Comparison of ENCODE assay signal across 17 cellular contexts in genomic region chr6:167415441-167415961, GRCh38.
DNase-seq lines count a peak whose midpoint lies in the region; ATAC-seq, FAIRE-seq and TF ChIP-seq lines count a peak whose summit lies in the region.
"Had no signal": no experiment of that assay in that cellular context is flagged by ENCODE, and none has a peak within 500 bp of the region (broad histone marks: within the 10 kb centered on the region; RNA-seq: fewer than 3 reads in every experiment).

No MANE protein-coding gene starts in this region.

- in situ Hi-C loops in HepG2 (cut with HindIII; ENCODE audit: extremely low pct_ligation_motif_present, low pct_unique_long_range_greater_than_20kb): no loop called here

- H3K27ac Mint-ChIP-seq in GM23338 (no peak overlapping the region), WTC11 (no peak overlapping the region)
- no peak overlapping the region for H3K27ac Mint-ChIP-seq in stimulated activated effector memory CD8-positive, alpha-beta T cell treated with anti-CD3 and anti-CD28 coated beads, Interleukin-12 subunit alpha, Interleukin-12 subunit beta, amount 100 ng/mL, for 72 hours
- no peak overlapping the region for H3K27ac Mint-ChIP-seq in activated CD4-positive, alpha-beta memory T cell treated with anti-CD3 and anti-CD28 coated beads for 36 hours
- H3K27ac Mint-ChIP-seq: B cell; CD4-positive, alpha-beta T cell had no signal

- no peaks in the 10 kb centered on the region for H3F3A ChIP-seq in GM23338 (replicated peaks; ENCODE audit: low read depth)

- no peak overlapping the region for H3K27ac ChIP-seq in GM23338 (ENCODE audit: low read depth)
- H3K27ac ChIP-seq in HepG2 (ENCODE audit: extremely low read length, insufficient read depth, low read length): no peak overlapping the region
- H3K27ac ChIP-seq: HL-60 had no signal

- H3K4me1 Mint-ChIP-seq in GM23338: peaks cover 18% of the 10 kb centered on the region
- H3K4me1 Mint-ChIP-seq in WTC11: peaks cover 27% of the 10 kb centered on the region
- no peaks in the 10 kb centered on the region for H3K4me1 Mint-ChIP-seq in stimulated activated effector memory CD8-positive, alpha-beta T cell treated with anti-CD3 and anti-CD28 coated beads, Interleukin-12 subunit alpha, Interleukin-12 subunit beta, amount 100 ng/mL, for 72 hours
- H3K4me1 Mint-ChIP-seq in activated CD4-positive, alpha-beta memory T cell treated with anti-CD3 and anti-CD28 coated beads for 36 hours (ENCODE audit: low read depth): no peaks in the 10 kb centered on the region
- H3K4me1 Mint-ChIP-seq: B cell had no signal

- intact Hi-C loops in HepG2 (cut with micrococcal nuclease; ENCODE audit: unreplicated experiment): no loop called here
- intact Hi-C loops in activated CD4-positive, alpha-beta memory T cell treated with anti-CD3 and anti-CD28 coated beads for 36 hours (cut with micrococcal nuclease): no loop called here

- no peak for FAIRE-seq in HepG2 (lab: Jason Lieb, UNC)

- H3K4me3 ChIP-seq in GM23338 (no peak overlapping the region), HepG2 (replicated peaks in 1 of 3; ENCODE audit: insufficient read depth in 1 of 3, low read depth in 2 of 3, low read length in 3 of 3) (peak overlapping the region in 2 of 3 experiments; percentile 21 to 55; a peak in 2 of 6 replicates)

- TF ChIP-seq POLR2A in HepG2 (IDR thresholded peaks at IDR 0.05; ENCODE audit: insufficient read depth in 1 of 2, low read depth in 2 of 2, low read length in 2 of 2): no peak

- H2AFZ ChIP-seq in GM23338 (peak overlapping the region; percentile 72), HepG2 (ENCODE audit: low read length) (no peak overlapping the region)

- CTCF ChIA-PET in WTC11 (lab: Charles Lee) (no interaction called here), HepG2 (lab: Yijun Ruan, JAX; ENCODE audit: low intra/inter-chr PET ratio, low total read pairs) (no interaction called here)
- CTCF ChIA-PET in activated CD4-positive, alpha-beta memory T cell treated with anti-CD3 and anti-CD28 coated beads for 36 hours (lab: Charles Lee): no interaction called here

- H3K4me3 Mint-ChIP-seq in GM23338: no peak overlapping the region
- H3K4me3 Mint-ChIP-seq in WTC11: no peak overlapping the region
- no peak overlapping the region for H3K4me3 Mint-ChIP-seq in stimulated activated effector memory CD8-positive, alpha-beta T cell treated with anti-CD3 and anti-CD28 coated beads, Interleukin-12 subunit alpha, Interleukin-12 subunit beta, amount 100 ng/mL, for 72 hours
- no peak overlapping the region for H3K4me3 Mint-ChIP-seq in activated CD4-positive, alpha-beta memory T cell treated with anti-CD3 and anti-CD28 coated beads for 36 hours
- H3K4me3 Mint-ChIP-seq: B cell; CD4-positive, alpha-beta T cell had no signal

- no peak overlapping the region for H3K4me2 ChIP-seq in GM23338
- H3K4me2 ChIP-seq in HepG2 (ENCODE audit: low read depth, low read length): peak overlapping the region; percentile 56

- BruUV-seq in HepG2 (replicated peaks; lab: Mats Ljungman, UMichigan): no TSS peak

- H3K27me3 ChIP-seq in GM23338 (ENCODE audit: insufficient read depth) (no peaks in the 10 kb centered on the region), HepG2 (ENCODE audit: control insufficient read depth in 1 of 2, insufficient read depth in 2 of 2, low read length in 2 of 2) (peaks cover 2 to 28% of the 10 kb centered on the region in 2 experiments; a peak in 4 of 5 replicates)

- no peak for DNase-seq in GM23338 (ENCODE audit: low spot score)
- DNase-seq in WTC11 (ENCODE audit: low spot score): no peak
- no peak for DNase-seq in HepG2 (ENCODE audit: low spot score)
- DNase-seq in stimulated activated effector memory CD8-positive, alpha-beta T cell treated with anti-CD3 and anti-CD28 coated beads, Interleukin-12 subunit alpha, Interleukin-12 subunit beta, amount 100 ng/mL, for 72 hours (ENCODE audit: low spot score in 2 of 2): no peak
- DNase-seq in effector CD8-positive, alpha-beta T cell (lab: John Stamatoyannopoulos, UW): no peak
- DNase-seq in activated CD4-positive, alpha-beta memory T cell treated with anti-CD3 and anti-CD28 coated beads for 36 hours: no peak
- DNase-seq in RPMI8226: no peak
- DNase-seq in NCI-H524 (lab: John Stamatoyannopoulos, UW): no peak
- DNase-seq: ACHN; C1 segment of cervical spinal cord; Calu3; CD4-positive, alpha-beta T cell; DMS 273 treated with DMSO at 0.1 percent for 48 hours; GOT3 had no signal

- POLR2A ChIA-PET in WTC11 (lab: Charles Lee) (no interaction called here), HepG2 (lab: Yijun Ruan, JAX) (interaction anchor here (1.3 kb wide), 1 partner anchor 9 kb away, joined by 3 read pairs; no protein-coding TSS in a partner anchor)
- POLR2A ChIA-PET in activated CD4-positive, alpha-beta memory T cell treated with anti-CD3 and anti-CD28 coated beads for 36 hours (lab: Charles Lee): no interaction called here

- no peaks in the 10 kb centered on the region; the same call in 1 of the 2 replicates for H3K9me2 ChIP-seq in GM23338 (ENCODE audit: insufficient read depth)

- H3K79me2 ChIP-seq in GM23338 (replicated peaks; ENCODE audit: insufficient read depth) (no peaks in the 10 kb centered on the region), HepG2 (ENCODE audit: insufficient read depth, low read length) (no peaks in the 10 kb centered on the region)

- H3K9me3 Mint-ChIP-seq in GM23338: no peaks in the 10 kb centered on the region
- H3K9me3 Mint-ChIP-seq in WTC11: no peaks in the 10 kb centered on the region
- H3K9me3 Mint-ChIP-seq in stimulated activated effector memory CD8-positive, alpha-beta T cell treated with anti-CD3 and anti-CD28 coated beads, Interleukin-12 subunit alpha, Interleukin-12 subunit beta, amount 100 ng/mL, for 72 hours: no peaks in the 10 kb centered on the region
- no peaks in the 10 kb centered on the region for H3K9me3 Mint-ChIP-seq in activated CD4-positive, alpha-beta memory T cell treated with anti-CD3 and anti-CD28 coated beads for 36 hours
- H3K9me3 Mint-ChIP-seq: CD4-positive, alpha-beta T cell had no signal

- TF ChIP-seq CTCF in GM23338 (conservative IDR thresholded peaks at IDR 0.05; ENCODE audit: low read depth in 2 of 2) (no peak), WTC11 (IDR thresholded peaks at IDR 0.05) (no peak), HepG2 (CRISPR knock-in tag; IDR thresholded peaks at IDR 0.05) (no peak)

- no peaks in the 10 kb centered on the region for H3K36me3 ChIP-seq in GM23338 (ENCODE audit: insufficient read depth)
- no peaks in the 10 kb centered on the region for H3K36me3 ChIP-seq in HepG2 (replicated peaks in 1 of 2; ENCODE audit: control insufficient read depth in 1 of 2, insufficient read depth in 2 of 2, low read length in 2 of 2)

- 42% methylated on average over 11 of the region's 18 CpGs for WGBS in HepG2 (ENCODE audit: low lambda C conversion rate)

- H3K4me1 ChIP-seq in GM23338 (ENCODE audit: insufficient read depth): no peaks in the 10 kb centered on the region
- H3K4me1 ChIP-seq in HepG2 (ENCODE audit: insufficient read depth, low read length): peaks cover 69% of the 10 kb centered on the region

- peak; percentile 70 for ATAC-seq in GM23338
- ATAC-seq in WTC11: peak; percentile 38
- ATAC-seq in HepG2: peak; percentile 81
- peak; percentile 43 for ATAC-seq in stimulated activated effector memory CD8-positive, alpha-beta T cell treated with anti-CD3 and anti-CD28 coated beads, Interleukin-12 subunit alpha, Interleukin-12 subunit beta, amount 100 ng/mL, for 72 hours
- ATAC-seq: HCT116 had no signal

- no peaks in the 10 kb centered on the region for H4K20me1 ChIP-seq in GM23338 (replicated peaks; ENCODE audit: insufficient read depth)
- H4K20me1 ChIP-seq in HepG2 (ENCODE audit: insufficient read depth, low read length): no peaks in the 10 kb centered on the region

- TF ChIP-seq RAD21 in HepG2 (CRISPR knock-in tag; IDR thresholded peaks at IDR 0.05): no peak

- H3K27me3 Mint-ChIP-seq in GM23338 (ENCODE audit: insufficient read depth, low read depth, poor library complexity) (no peaks in the 10 kb centered on the region), WTC11 (ENCODE audit: low read depth) (no peaks in the 10 kb centered on the region)
- peaks cover 17% of the 10 kb centered on the region for H3K27me3 Mint-ChIP-seq in activated CD4-positive, alpha-beta memory T cell treated with anti-CD3 and anti-CD28 coated beads for 36 hours

- H3K36me3 Mint-ChIP-seq in GM23338 (ENCODE audit: low read depth) (no peaks in the 10 kb centered on the region), WTC11 (no peaks in the 10 kb centered on the region)
- no peaks in the 10 kb centered on the region for H3K36me3 Mint-ChIP-seq in stimulated activated effector memory CD8-positive, alpha-beta T cell treated with anti-CD3 and anti-CD28 coated beads, Interleukin-12 subunit alpha, Interleukin-12 subunit beta, amount 100 ng/mL, for 72 hours
- no peaks in the 10 kb centered on the region for H3K36me3 Mint-ChIP-seq in activated CD4-positive, alpha-beta memory T cell treated with anti-CD3 and anti-CD28 coated beads for 36 hours

- H3K9ac ChIP-seq in HepG2 (ENCODE audit: insufficient read depth, low read depth, low read length): peak overlapping the region; percentile 20

- H3K9me3 ChIP-seq in HepG2 (ENCODE audit: low read length): no peaks in the 10 kb centered on the region

- TF ChIP-seq EP300 in HepG2 (IDR thresholded peaks at IDR 0.05; ENCODE audit: low read depth in 2 of 2, low read length in 2 of 2): no peak
- TF ChIP-seq EP300 in HepG2 (CRISPR knock-in tag; IDR thresholded peaks at IDR 0.05; ENCODE audit: borderline replicate concordance): no peak

TF ChIP-seq in GM23338, 12 proteins besides CTCF, POLR2A, EP300 and RAD21:
- TF ChIP-seq JUNB (IDR thresholded peaks at IDR 0.05; ENCODE audit: unreplicated experiment): no peak

TF ChIP-seq in WTC11, 78 proteins besides CTCF, POLR2A, EP300 and RAD21 (continues in another document):
- no peak for TF ChIP-seq ZNF671 (CRISPR knock-in tag; IDR thresholded peaks at IDR 0.05)
- no peak for TF ChIP-seq OVOL2 (CRISPR knock-in tag; IDR thresholded peaks at IDR 0.05; ENCODE audit: borderline replicate concordance)

TF ChIP-seq in HepG2, 621 proteins besides CTCF, POLR2A, EP300 and RAD21 (continues in another document):
- TF ChIP-seq ZNF296 (CRISPR knock-in tag; conservative IDR thresholded peaks at IDR 0.05) (0 out of 2 replicates have a peak, but pooled peaks have one; percentile 61), KLF9 (CRISPR knock-in tag; IDR thresholded peaks at IDR 0.05; ENCODE audit: low read depth) (no peak), SALL1 (CRISPR knock-in tag; IDR thresholded peaks at IDR 0.05) (peak; percentile 60)
